Comparison of ENCODE assay signal across 19 cellular contexts in genomic region chr17:57016764-57017116, GRCh38. TPM values are rescaled to one million over a fixed set of nuclear protein-coding genes. Genes with fewer than 3 reads are reported as not detected.
DNase-seq lines count a peak whose midpoint lies in the region; ATAC-seq and TF ChIP-seq lines count a peak whose summit lies in the region.
"Had no signal": no experiment of that assay in that cellular context is flagged by ENCODE, and none has a peak within 500 bp of the region (broad histone marks: within the 10 kb centered on the region; RNA-seq: fewer than 3 reads in every experiment).

No MANE protein-coding gene starts in this region.

- H3K4me3 ChIP-seq in GM23338 (no peak overlapping the region), endodermal cell (ENCODE audit: low read length) (no peak overlapping the region)
- H3K4me3 ChIP-seq: GM12878, right atrium auricular region had no signal

- H3K9me2 ChIP-seq in GM23338 (ENCODE audit: insufficient read depth), result peaks cover 8% of the 10 kb centered on the region; the same call in 1 of the 2 replicates

- intact Hi-C loops in activated CD4-positive, alpha-beta T cell treated with anti-CD3 and anti-CD28 coated beads, Interleukin-2, amount 10 ng/mL, durations not matched to agents 24 days and 14 days (cut with micrococcal nuclease), result no loop called here

- H3F3A ChIP-seq in GM23338 (replicated peaks; ENCODE audit: low read depth), result 0 out of 2 replicates have a peak, but pooled peaks cover 3% of the 10 kb centered on the region

- H3K4me1 ChIP-seq in GM23338 (ENCODE audit: insufficient read depth), result peaks cover 28% of the 10 kb centered on the region
- H3K4me1 ChIP-seq in endodermal cell (ENCODE audit: control insufficient read depth, insufficient read depth, low read length), result peaks cover 17% of the 10 kb centered on the region
- H3K4me1 ChIP-seq: right atrium auricular region had no signal

- peaks cover 7% of the 10 kb centered on the region for H3K27me3 Mint-ChIP-seq in GM23338 (ENCODE audit: insufficient read depth, low read depth, poor library complexity)
- peaks cover 3% of the 10 kb centered on the region for H3K27me3 Mint-ChIP-seq in endodermal cell (ENCODE audit: insufficient read depth)
- peaks cover 19% of the 10 kb centered on the region for H3K27me3 Mint-ChIP-seq in osteocyte (ENCODE audit: unreplicated experiment)
- peaks cover 23% of the 10 kb centered on the region for H3K27me3 Mint-ChIP-seq in activated CD4-positive, alpha-beta T cell treated with anti-CD3 and anti-CD28 coated beads, Interleukin-2, amount 10 ng/mL, durations not matched to agents 24 days and 14 days

- H3K4me2 ChIP-seq in GM23338, result peak overlapping the region; percentile 54

- no peak for TF ChIP-seq CTCF in GM23338 (conservative IDR thresholded peaks at IDR 0.05; ENCODE audit: low read depth in 2 of 2)
- no peak for TF ChIP-seq CTCF in endodermal cell (conservative IDR thresholded peaks at IDR 0.05)
- TF ChIP-seq CTCF in osteocyte (IDR thresholded peaks at IDR 0.05), result no peak

- no peaks in the 10 kb centered on the region for H3K79me2 ChIP-seq in GM23338 (replicated peaks; ENCODE audit: insufficient read depth)

- H3K4me1 Mint-ChIP-seq in GM23338 (peaks cover 33% of the 10 kb centered on the region), endodermal cell (peaks cover 39% of the 10 kb centered on the region), osteocyte (ENCODE audit: unreplicated experiment) (peaks cover 13% of the 10 kb centered on the region)
- no peaks in the 10 kb centered on the region for H3K4me1 Mint-ChIP-seq in activated CD4-positive, alpha-beta T cell treated with anti-CD3 and anti-CD28 coated beads, Interleukin-2, amount 10 ng/mL, durations not matched to agents 24 days and 14 days
- H3K4me1 Mint-ChIP-seq: central memory CD8-positive, alpha-beta T cell had no signal

- no peaks in the 10 kb centered on the region for H4K20me1 ChIP-seq in GM23338 (replicated peaks; ENCODE audit: insufficient read depth)

- no peak for DNase-seq in GM23338 (ENCODE audit: low spot score)
- DNase-seq in RPMI7951 (ENCODE audit: low read depth), result peak; percentile 65
- DNase-seq in endodermal cell, result peak; percentile 67
- no peak for DNase-seq in osteocyte (ENCODE audit: extremely low spot score, unreplicated experiment)
- DNase-seq in NCI-H2107 (lab: John Stamatoyannopoulos, UW), result no peak
- DNase-seq in activated CD4-positive, alpha-beta T cell treated with anti-CD3 and anti-CD28 coated beads, Interleukin-2, amount 10 ng/mL, durations not matched to agents 24 days and 14 days, result no peak
- DNase-seq: DMS53; hypothalamus; Karpas-422; left ventricle myocardium superior; NCI-H187; NCI-H748 treated with DMSO at 0.1 percent for 48 hours; stimulated activated CD4-positive, alpha-beta T cell treated with anti-CD3 and anti-CD28 coated beads, Interleukin-4, amount 100 ng/mL, for 1 hour had no signal

- H3K27ac ChIP-seq in GM23338 (ENCODE audit: low read depth) (peak overlapping the region; percentile 83), endodermal cell (ENCODE audit: low read depth, low read length) (no peak overlapping the region)
- H3K27ac ChIP-seq: right atrium auricular region had no signal

- H3K36me3 ChIP-seq in GM23338 (ENCODE audit: insufficient read depth), result no peaks in the 10 kb centered on the region
- no peaks in the 10 kb centered on the region for H3K36me3 ChIP-seq in endodermal cell (ENCODE audit: control insufficient read depth, insufficient read depth, low read length)
- H3K36me3 ChIP-seq: right atrium auricular region had no signal

- H3K36me3 Mint-ChIP-seq in GM23338 (ENCODE audit: low read depth), result peaks cover 2% of the 10 kb centered on the region
- H3K36me3 Mint-ChIP-seq in endodermal cell (ENCODE audit: low read depth), result no peaks in the 10 kb centered on the region
- no peaks in the 10 kb centered on the region for H3K36me3 Mint-ChIP-seq in osteocyte (ENCODE audit: unreplicated experiment)
- no peaks in the 10 kb centered on the region for H3K36me3 Mint-ChIP-seq in activated CD4-positive, alpha-beta T cell treated with anti-CD3 and anti-CD28 coated beads, Interleukin-2, amount 10 ng/mL, durations not matched to agents 24 days and 14 days (ENCODE audit: low read depth)

- H3K27ac Mint-ChIP-seq in GM23338 (peak overlapping the region; percentile 9; the same call in 1 of the 2 replicates), endodermal cell (no peak overlapping the region), osteocyte (ENCODE audit: unreplicated experiment) (peak overlapping the region; percentile 61)
- no peak overlapping the region for H3K27ac Mint-ChIP-seq in activated CD4-positive, alpha-beta T cell treated with anti-CD3 and anti-CD28 coated beads, Interleukin-2, amount 10 ng/mL, durations not matched to agents 24 days and 14 days

- no peak overlapping the region; the same call in 1 of the 2 replicates for H2AFZ ChIP-seq in GM23338

- 63 to 67% methylated on average over 3 of the region's 3 CpGs for WGBS in endodermal cell (ENCODE audit: insufficient coverage in 1 of 2, insufficient read length in 1 of 2), 2 experiments

- H3K9me3 Mint-ChIP-seq in GM23338, result peaks cover 11% of the 10 kb centered on the region
- H3K9me3 Mint-ChIP-seq in endodermal cell, result peaks cover 4% of the 10 kb centered on the region
- no peaks in the 10 kb centered on the region for H3K9me3 Mint-ChIP-seq in osteocyte (ENCODE audit: unreplicated experiment)
- H3K9me3 Mint-ChIP-seq in activated CD4-positive, alpha-beta T cell treated with anti-CD3 and anti-CD28 coated beads, Interleukin-2, amount 10 ng/mL, durations not matched to agents 24 days and 14 days, result no peaks in the 10 kb centered on the region
- H3K9me3 Mint-ChIP-seq: central memory CD8-positive, alpha-beta T cell had no signal

- H3K9ac ChIP-seq in endodermal cell (ENCODE audit: extremely low read depth, low read length, poor library complexity, severe bottlenecking), result no peak overlapping the region

- peaks cover 5% of the 10 kb centered on the region for H3K9me3 ChIP-seq in endodermal cell (ENCODE audit: control insufficient read depth, low read length)
- H3K9me3 ChIP-seq: right atrium auricular region had no signal

- H3K4me3 Mint-ChIP-seq in GM23338 (no peak overlapping the region), endodermal cell (no peak overlapping the region), osteocyte (ENCODE audit: unreplicated experiment) (no peak overlapping the region)
- H3K4me3 Mint-ChIP-seq in activated CD4-positive, alpha-beta T cell treated with anti-CD3 and anti-CD28 coated beads, Interleukin-2, amount 10 ng/mL, durations not matched to agents 24 days and 14 days, result no peak overlapping the region
- H3K4me3 Mint-ChIP-seq: central memory CD8-positive, alpha-beta T cell had no signal

- ATAC-seq in GM23338 (no peak), HG03175 (IDR thresholded peaks at IDR 0.05; ENCODE audit: unreplicated experiment) (no peak), GM21717 (IDR thresholded peaks at IDR 0.05; ENCODE audit: unreplicated experiment) (no peak)
- ATAC-seq: GM12878, left ventricle myocardium superior, Right ventricle myocardium inferior had no signal

- H3K27me3 ChIP-seq in GM23338 (ENCODE audit: insufficient read depth), result no peaks in the 10 kb centered on the region
- no peaks in the 10 kb centered on the region for H3K27me3 ChIP-seq in endodermal cell (ENCODE audit: control insufficient read depth, insufficient read depth, low read length, poor library complexity, severe bottlenecking)
- H3K27me3 ChIP-seq: right atrium auricular region had no signal

TF ChIP-seq in GM23338, 12 proteins besides CTCF, POLR2A, EP300 and RAD21:
- TF ChIP-seq STAT1 (IDR thresholded peaks at IDR 0.05; ENCODE audit: unreplicated experiment) (no peak), JUNB (IDR thresholded peaks at IDR 0.05; ENCODE audit: unreplicated experiment) (no peak)
- TF ChIP-seq, protein P1, sequence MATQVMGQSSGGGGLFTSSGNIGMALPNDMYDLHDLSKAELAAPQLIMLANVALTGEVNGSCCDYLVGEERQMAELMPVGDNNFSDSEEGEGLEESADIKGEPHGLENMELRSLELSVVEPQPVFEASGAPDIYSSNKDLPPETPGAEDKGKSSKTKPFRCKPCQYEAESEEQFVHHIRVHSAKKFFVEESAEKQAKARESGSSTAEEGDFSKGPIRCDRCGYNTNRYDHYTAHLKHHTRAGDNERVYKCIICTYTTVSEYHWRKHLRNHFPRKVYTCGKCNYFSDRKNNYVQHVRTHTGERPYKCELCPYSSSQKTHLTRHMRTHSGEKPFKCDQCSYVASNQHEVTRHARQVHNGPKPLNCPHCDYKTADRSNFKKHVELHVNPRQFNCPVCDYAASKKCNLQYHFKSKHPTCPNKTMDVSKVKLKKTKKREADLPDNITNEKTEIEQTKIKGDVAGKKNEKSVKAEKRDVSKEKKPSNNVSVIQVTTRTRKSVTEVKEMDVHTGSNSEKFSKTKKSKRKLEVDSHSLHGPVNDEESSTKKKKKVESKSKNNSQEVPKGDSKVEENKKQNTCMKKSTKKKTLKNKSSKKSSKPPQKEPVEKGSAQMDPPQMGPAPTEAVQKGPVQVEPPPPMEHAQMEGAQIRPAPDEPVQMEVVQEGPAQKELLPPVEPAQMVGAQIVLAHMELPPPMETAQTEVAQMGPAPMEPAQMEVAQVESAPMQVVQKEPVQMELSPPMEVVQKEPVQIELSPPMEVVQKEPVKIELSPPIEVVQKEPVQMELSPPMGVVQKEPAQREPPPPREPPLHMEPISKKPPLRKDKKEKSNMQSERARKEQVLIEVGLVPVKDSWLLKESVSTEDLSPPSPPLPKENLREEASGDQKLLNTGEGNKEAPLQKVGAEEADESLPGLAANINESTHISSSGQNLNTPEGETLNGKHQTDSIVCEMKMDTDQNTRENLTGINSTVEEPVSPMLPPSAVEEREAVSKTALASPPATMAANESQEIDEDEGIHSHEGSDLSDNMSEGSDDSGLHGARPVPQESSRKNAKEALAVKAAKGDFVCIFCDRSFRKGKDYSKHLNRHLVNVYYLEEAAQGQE (IDR thresholded peaks at IDR 0.05; ENCODE audit: unreplicated experiment), result no peak
TF ChIP-seq in GM23338: peak in this region for 0.

RNA-seq across cellular contexts. Expression of gene SCPEP1, which starts 38.8 kb away (rescaled TPM):
- total RNA-seq in GM23338 (2014; rRNA removed; shearing (Covaris generic)), result 52.1 and 55.0 TPM in 2 replicates
- 46.6 and 52.6 TPM in 2 replicates for polyA plus RNA-seq in GM23338 (2016; fragmentation: Nextera tagmentation; extraction: Ambion mirVana)
- 50.3 and 84.1 TPM in 2 replicates for total RNA-seq in RPMI7951 (2014; rRNA removed; shearing (Covaris generic))
- 10 to 100 TPM; 28.5 to 30.8 TPM for total RNA-seq in endodermal cell
- polyA plus RNA-seq in endodermal cell (2013, experiment 1 of 2), result 38.0 TPM
- 30.3 TPM for polyA plus RNA-seq in endodermal cell (2013, experiment 2 of 2)
- 68.9 and 75.2 TPM in 2 replicates for total RNA-seq in osteocyte
- 7.2 and 8.3 TPM in 2 replicates for total RNA-seq in activated CD4-positive, alpha-beta T cell treated with anti-CD3 and anti-CD28 coated beads, Interleukin-2, amount 10 ng/mL, durations not matched to agents 24 days and 14 days

RNA-seq across cellular contexts. Expression of gene COIL, which starts 55.9 kb away (rescaled TPM):
- total RNA-seq in GM23338 (2014; rRNA removed; shearing (Covaris generic)), result 18.5 and 23.7 TPM in 2 replicates
- 32.0 and 32.2 TPM in 2 replicates for polyA plus RNA-seq in GM23338 (2016; fragmentation: Nextera tagmentation; extraction: Ambion mirVana)
- 13.2 and 15.2 TPM in 2 replicates for total RNA-seq in RPMI7951 (2014; rRNA removed; shearing (Covaris generic))
- total RNA-seq in endodermal cell, result 10 to 100 TPM; 18.2 to 19.2 TPM
- 23.8 TPM for polyA plus RNA-seq in endodermal cell (2013, experiment 1 of 2)
- 25.6 TPM for polyA plus RNA-seq in endodermal cell (2013, experiment 2 of 2)
- 14.9 and 15.2 TPM in 2 replicates for total RNA-seq in osteocyte
- total RNA-seq in activated CD4-positive, alpha-beta T cell treated with anti-CD3 and anti-CD28 coated beads, Interleukin-2, amount 10 ng/mL, durations not matched to agents 24 days and 14 days, result 23.1 and 23.3 TPM in 2 replicates

Comparison
In these comparisons a context has a peak if more than half of its experiments do, and no peak if none do; other contexts are left out.
1. DNase-seq: peak in RPMI7951 (single experiment) and endodermal cell (single experiment); none in GM23338 (single experiment), osteocyte (single experiment), NCI-H2107 (single experiment) and activated CD4-positive, alpha-beta T cell treated with anti-CD3 and anti-CD28 coated beads, Interleukin-2, amount 10 ng/mL, durations not matched to agents 24 days and 14 days (single experiment).
2. H3K27ac Mint-ChIP-seq: peak in GM23338 (single experiment) and osteocyte (single experiment); none in endodermal cell (single experiment) and activated CD4-positive, alpha-beta T cell treated with anti-CD3 and anti-CD28 coated beads, Interleukin-2, amount 10 ng/mL, durations not matched to agents 24 days and 14 days (single experiment).